In the genomic region with DNA sequence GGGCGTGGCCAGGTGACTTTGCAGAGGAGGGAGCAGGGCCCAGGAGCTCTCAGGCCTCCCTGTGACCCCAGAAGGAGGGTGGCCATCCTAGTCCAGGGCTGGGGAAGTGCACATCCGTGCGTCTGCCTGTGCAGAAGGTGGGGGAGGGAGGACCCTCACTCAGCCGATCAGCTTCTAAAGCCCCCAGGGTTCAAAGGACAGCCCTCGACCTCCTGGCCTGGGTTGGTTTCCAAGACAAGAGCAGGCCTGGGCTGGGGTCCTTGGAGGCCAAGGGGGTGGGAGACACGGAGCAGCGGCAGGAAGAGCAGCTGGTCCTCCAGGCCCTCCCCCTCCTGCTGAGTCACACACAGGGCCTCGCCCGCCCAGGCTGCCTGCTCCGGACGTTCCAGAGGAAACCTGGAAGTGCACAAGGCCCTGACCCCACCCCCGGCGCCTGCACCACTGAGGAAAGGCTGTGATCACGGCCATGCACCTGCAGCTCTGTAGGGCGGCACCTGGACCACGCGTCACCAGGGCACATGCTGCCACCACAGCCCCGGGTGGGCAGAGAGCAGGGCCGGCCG, we compare ENCODE assay signal across 11 cellular contexts.
A peak's percentile ranks its signal among the peaks of the same experiment; 100 is the strongest.
DNase-seq lines count a peak whose midpoint lies in the region; ATAC-seq lines count a peak whose summit lies in the region.
"Had no signal": no experiment of that assay in that cellular context is flagged by ENCODE, and none has a peak within 500 bp of the region (broad histone marks: within the 10 kb centered on the region; RNA-seq: fewer than 3 reads in every experiment).

No MANE protein-coding gene starts in this region.

- peak overlapping the region; percentile 9 for H3K18ac ChIP-seq in trophoblast cell (ENCODE audit: low read length)

- H2AK5ac ChIP-seq in trophoblast cell (ENCODE audit: low read length): peak overlapping the region; percentile 16

- peak overlapping the region; percentile 3 for H3K4me2 ChIP-seq in trophoblast cell (ENCODE audit: low read length)

- no CpG with 5 or more reads among the region's 20 CpGs for WGBS in trophoblast cell (ENCODE audit: extremely low coverage, insufficient coverage, insufficient read length)

- peak overlapping the region; percentile 13 for H4K8ac ChIP-seq in trophoblast cell (ENCODE audit: low read depth, low read length)

- H3K23ac ChIP-seq in trophoblast cell (ENCODE audit: low read length): no peak overlapping the region

- H3K4me1 ChIP-seq in SJCRH30 (no peaks in the 10 kb centered on the region), trophoblast cell (ENCODE audit: control insufficient read depth in 1 of 2, insufficient read depth in 2 of 2, low read length in 2 of 2) (peaks cover 4 to 10% of the 10 kb centered on the region in 2 experiments)

- H3K79me2 ChIP-seq in trophoblast cell (ENCODE audit: control insufficient read depth, insufficient read depth, low read length, poor library complexity): no peaks in the 10 kb centered on the region

- H3K36me3 ChIP-seq in SJCRH30: no peaks in the 10 kb centered on the region
- no peaks in the 10 kb centered on the region for H3K36me3 ChIP-seq in trophoblast cell (ENCODE audit: control insufficient read depth in 1 of 2, insufficient read depth in 2 of 2, low read length in 2 of 2)

- no peak for ATAC-seq in GM21737 (IDR thresholded peaks at IDR 0.05; ENCODE audit: unreplicated experiment)

- H3K9me3 ChIP-seq in SJCRH30 (replicated peaks) (no peaks in the 10 kb centered on the region), trophoblast cell (ENCODE audit: insufficient read depth, low read depth, low read length) (peaks cover 6% of the 10 kb centered on the region)

- H3K14ac ChIP-seq in trophoblast cell (ENCODE audit: low read length): peak overlapping the region; percentile 4

- H2AFZ ChIP-seq in trophoblast cell (ENCODE audit: insufficient read depth, low read length, poor library complexity): peak overlapping the region; percentile 20

- peak overlapping the region; percentile 29 for H4K91ac ChIP-seq in trophoblast cell (ENCODE audit: low read depth, low read length)

- no peak overlapping the region for H3K9ac ChIP-seq in trophoblast cell (ENCODE audit: low read length)

- H2BK12ac ChIP-seq in trophoblast cell (ENCODE audit: low read length): peak overlapping the region; percentile 28

- no peak overlapping the region for H4K12ac ChIP-seq in trophoblast cell (ENCODE audit: low read depth, low read length)

- H3K4me3 ChIP-seq in SJCRH30 (no peak overlapping the region), trophoblast cell (ENCODE audit: low read depth, low read length) (no peak overlapping the region)

- H3K79me1 ChIP-seq in trophoblast cell (ENCODE audit: low read length): peaks cover 2% of the 10 kb centered on the region

- H3K27ac ChIP-seq in SJCRH30 (no peak overlapping the region), trophoblast cell (ENCODE audit: low read depth, low read length) (no peak overlapping the region), substantia nigra (ENCODE audit: low read depth, low read length, poor library complexity, severe bottlenecking) (no peak overlapping the region)

- peak; percentile 35 for DNase-seq in GM04504 (ENCODE audit: low read depth)
- DNase-seq in SJCRH30: peak; percentile 11 to 20
- peak; percentile 62 for DNase-seq in glomerular visceral epithelial cell (ENCODE audit: extremely low spot score)
- DNase-seq in trophoblast cell: no peak
- no peak for DNase-seq in substantia nigra (lab: John Stamatoyannopoulos, UW)
- no peak for DNase-seq in NCI-H2081 (lab: John Stamatoyannopoulos, UW)
- no peak for DNase-seq in NK-92 (lab: John Stamatoyannopoulos, UW; ENCODE audit: unreplicated experiment)
- DNase-seq: activated T-cell treated with anti-CD3 and anti-CD28 coated beads, Interleukin-2, amount 50 U/mL, for 48 hours; DMS79; NCI-H1694 treated with DMSO at 0.1 percent for 48 hours had no signal

- peak overlapping the region; percentile 31 for H2BK120ac ChIP-seq in trophoblast cell (ENCODE audit: insufficient read depth, low read length, poor library complexity)

- H3K4ac ChIP-seq in trophoblast cell (ENCODE audit: low read depth, low read length): no peak overlapping the region

- H3K27me3 ChIP-seq in SJCRH30 (no peaks in the 10 kb centered on the region), trophoblast cell (ENCODE audit: insufficient read depth, low read length) (no peaks in the 10 kb centered on the region)

- H2BK5ac ChIP-seq in trophoblast cell (ENCODE audit: low read depth, low read length, poor library complexity): peak overlapping the region; percentile 13

Comparison
In these comparisons a context has a peak if more than half of its experiments do, and no peak if none do; other contexts are left out.
1. DNase-seq: peak in GM04504 (single experiment), SJCRH30 (2 of 2) and glomerular visceral epithelial cell (single experiment); none in trophoblast cell (0 of 2), substantia nigra (0 of 49), NCI-H2081 (0 of 2) and NK-92 (single experiment).